ENCODE assay signal across 9 cellular contexts in the genomic region with DNA sequence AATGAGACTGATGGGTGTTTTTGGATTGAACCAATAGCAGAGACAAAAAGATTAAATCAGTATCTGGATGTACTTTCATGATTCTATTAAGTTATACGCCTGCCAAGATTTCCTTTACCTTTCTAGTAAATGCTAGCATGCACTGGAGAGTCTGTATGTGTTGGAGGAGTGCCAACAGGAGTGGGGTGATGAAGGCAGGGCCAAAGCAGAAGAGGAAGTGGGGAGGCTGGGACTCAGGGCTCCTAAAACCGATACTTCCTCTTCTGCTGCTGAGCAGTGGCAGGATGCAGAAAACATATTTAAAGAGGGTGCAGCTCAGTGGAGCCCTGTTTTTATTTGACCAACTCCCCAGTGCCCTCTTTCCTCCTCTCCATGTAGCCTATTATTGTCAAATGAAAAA. TPM values are rescaled to one million over a fixed set of nuclear protein-coding genes. Genes with fewer than 3 reads are reported as not detected.
DNase-seq lines count a peak whose midpoint lies in the region; ATAC-seq and TF ChIP-seq lines count a peak whose summit lies in the region.
"Had no signal": no experiment of that assay in that cellular context is flagged by ENCODE, and none has a peak within 500 bp of the region (broad histone marks: within the 10 kb centered on the region; RNA-seq: fewer than 3 reads in every experiment).

No MANE protein-coding gene starts in this region.

- intact Hi-C loops in left lung (cut with DNase I) = no loop called here

- no peaks in the 10 kb centered on the region for H3K36me3 ChIP-seq in left lung

- H3K27ac ChIP-seq in left lung = peak overlapping the region in 1 of 2 donors; percentile 48

- no peaks in the 10 kb centered on the region for H3K27me3 ChIP-seq in left lung

- peak; percentile 96 for ATAC-seq in GM21367 (IDR thresholded peaks at IDR 0.05; ENCODE audit: unreplicated experiment)
- peak; percentile 87 for ATAC-seq in HG03558 (IDR thresholded peaks at IDR 0.05; ENCODE audit: extremely low read depth, unreplicated experiment)
- ATAC-seq in left lung = peak; percentile 72

- no peak for TF ChIP-seq CTCF in left lung (IDR thresholded peaks at IDR 0.05)

- H3K4me3 ChIP-seq in left lung = no peak overlapping the region

- peak; percentile 82 for DNase-seq in GF-D8 (lab: John Stamatoyannopoulos, UW)
- DNase-seq in activated CD4-positive, alpha-beta T cell treated with anti-CD3 and anti-CD28 coated beads for 48 hours = peak; percentile 47
- peak in 1 of 2 donors; percentile 47 for DNase-seq in left lung
- DNase-seq in NCI-H1930 (lab: John Stamatoyannopoulos, UW) = no peak
- DNase-seq in DMS 273 (lab: John Stamatoyannopoulos, UW; ENCODE audit: unreplicated experiment) = no peak
- no peak for DNase-seq in NCI-H146 treated with DMSO at 0.1 percent for 48 hours (lab: John Stamatoyannopoulos, UW; ENCODE audit: unreplicated experiment)

- H3K4me1 ChIP-seq in left lung = peaks cover 0 to 20% of the 10 kb centered on the region in 2 donors

- H3K9me3 ChIP-seq in left lung = no peaks in the 10 kb centered on the region

RNA-seq across cellular contexts. Expression of a gene that starts 5.6 kb away (rescaled TPM):
- 1 to 10 TPM; 2.8 to 5.8 TPM for total RNA-seq in left lung
- total RNA-seq: neural crest cell had no signal

Comparison
In these comparisons a context has a peak if more than half of its experiments do, and no peak if none do; other contexts are left out.
1. DNase-seq: peak in GF-D8 (single experiment) and activated CD4-positive, alpha-beta T cell treated with anti-CD3 and anti-CD28 coated beads for 48 hours (single experiment); none in NCI-H1930 (0 of 2), DMS 273 (single experiment) and NCI-H146 treated with DMSO at 0.1 percent for 48 hours (single experiment).
2. Peak in every context shown above with its lines, with median percentiles within 50 percentile points of each other: ATAC-seq.